Comparison of ENCODE assay signal across 21 cellular contexts in genomic region chr7:116626886-116627285, GRCh38.
"Had no signal": no experiment of that assay in that cellular context is flagged by ENCODE, and none has a peak within 500 bp of the region (broad histone marks: within the 10 kb centered on the region; RNA-seq: fewer than 3 reads in every experiment).

No MANE protein-coding gene starts in this region.

- H3K4me3 Mint-ChIP-seq: activated naive CD8-positive, alpha-beta T cell treated with anti-CD3 and anti-CD28 coated beads for 36 hours; activated T-helper 1 cell treated with anti-CD3 and anti-CD28 coated beads, Interleukin-12 subunit alpha, Interleukin-12 subunit beta, Interleukin-2, Interleukin-4 antibody, amounts not matched to agents 30 ng/mL and 10 ng/mL and 1 ng/mL, durations not matched to agents 14 hours and 24 hours and 36 hours; dendritic cell treated with granulocyte-macrophage colony-stimulating factor and Interleukin-4, amounts not matched to agents 40 ng/mL and 50 ng/mL, for 4 days; nephron progenitor cell had no signal

- H3K36me3 ChIP-seq: gastrocnemius medialis, left lung, thyroid gland, WERI-Rb-1 had no signal

- H3K36me3 Mint-ChIP-seq: activated naive CD8-positive, alpha-beta T cell treated with anti-CD3 and anti-CD28 coated beads for 36 hours had no signal

- H3K27ac ChIP-seq: gastrocnemius medialis, left lung, WERI-Rb-1 had no signal

- H3K9me3 Mint-ChIP-seq: activated naive CD8-positive, alpha-beta T cell treated with anti-CD3 and anti-CD28 coated beads for 36 hours; activated T-helper 1 cell treated with anti-CD3 and anti-CD28 coated beads, Interleukin-12 subunit alpha, Interleukin-12 subunit beta, Interleukin-2, Interleukin-4 antibody, amounts not matched to agents 30 ng/mL and 10 ng/mL and 1 ng/mL, durations not matched to agents 14 hours and 24 hours and 36 hours; dendritic cell treated with granulocyte-macrophage colony-stimulating factor and Interleukin-4, amounts not matched to agents 40 ng/mL and 50 ng/mL, for 4 days had no signal

- H3K27ac Mint-ChIP-seq: activated naive CD8-positive, alpha-beta T cell treated with anti-CD3 and anti-CD28 coated beads for 36 hours; activated T-helper 1 cell treated with anti-CD3 and anti-CD28 coated beads, Interleukin-12 subunit alpha, Interleukin-12 subunit beta, Interleukin-2, Interleukin-4 antibody, amounts not matched to agents 30 ng/mL and 10 ng/mL and 1 ng/mL, durations not matched to agents 14 hours and 24 hours and 36 hours; dendritic cell treated with granulocyte-macrophage colony-stimulating factor and Interleukin-4, amounts not matched to agents 40 ng/mL and 50 ng/mL, for 4 days; nephron progenitor cell had no signal

- H3K27me3 ChIP-seq: gastrocnemius medialis, left lung, thyroid gland had no signal

- H3K9me3 ChIP-seq: gastrocnemius medialis, left lung, thyroid gland had no signal

- H3K4me1 Mint-ChIP-seq: activated naive CD8-positive, alpha-beta T cell treated with anti-CD3 and anti-CD28 coated beads for 36 hours had no signal

- DNase-seq: activated CD4-positive, alpha-beta T cell treated with anti-CD3 and anti-CD28 coated beads, Interleukin-2, amount 50 U/mL, for 4 hours; activated naive CD8-positive, alpha-beta T cell treated with anti-CD3 and anti-CD28 coated beads for 36 hours; amniotic stem cell; effector CD8-positive, alpha-beta T cell; gastrocnemius medialis; head of caudate nucleus; kidney; left lung; mammary epithelial cell; midbrain; nephron progenitor cell; stimulated activated CD4-positive, alpha-beta T cell treated with anti-CD3 and anti-CD28 coated beads, Interleukin-12 subunit alpha, Interleukin-12 subunit beta, amount 100 ng/mL, for 4 hours; stimulated activated CD4-positive, alpha-beta T cell treated with anti-CD3 and anti-CD28 coated beads, Interleukin-1b, Interleukin-23, amount 100 ng/mL, for 48 hours; stimulated activated CD8-positive, alpha-beta memory T cell treated with anti-CD3 and anti-CD28 coated beads, Interleukin-4, amount 100 ng/mL, for 48 hours; stimulated activated naive CD4-positive, alpha-beta T cell treated with Interleukin-2 at 50 U/mL for 16 hours; T-helper 9 cell; WERI-Rb-1 had no signal

- ATAC-seq: esophagus mucosa, gastrocnemius medialis, left lung had no signal

- H3K4me3 ChIP-seq: gastrocnemius medialis, left lung, thyroid gland had no signal

- H3K4me1 ChIP-seq: left lung had no signal
